8 cellular contexts compared by ENCODE assay signal in the genomic region with DNA sequence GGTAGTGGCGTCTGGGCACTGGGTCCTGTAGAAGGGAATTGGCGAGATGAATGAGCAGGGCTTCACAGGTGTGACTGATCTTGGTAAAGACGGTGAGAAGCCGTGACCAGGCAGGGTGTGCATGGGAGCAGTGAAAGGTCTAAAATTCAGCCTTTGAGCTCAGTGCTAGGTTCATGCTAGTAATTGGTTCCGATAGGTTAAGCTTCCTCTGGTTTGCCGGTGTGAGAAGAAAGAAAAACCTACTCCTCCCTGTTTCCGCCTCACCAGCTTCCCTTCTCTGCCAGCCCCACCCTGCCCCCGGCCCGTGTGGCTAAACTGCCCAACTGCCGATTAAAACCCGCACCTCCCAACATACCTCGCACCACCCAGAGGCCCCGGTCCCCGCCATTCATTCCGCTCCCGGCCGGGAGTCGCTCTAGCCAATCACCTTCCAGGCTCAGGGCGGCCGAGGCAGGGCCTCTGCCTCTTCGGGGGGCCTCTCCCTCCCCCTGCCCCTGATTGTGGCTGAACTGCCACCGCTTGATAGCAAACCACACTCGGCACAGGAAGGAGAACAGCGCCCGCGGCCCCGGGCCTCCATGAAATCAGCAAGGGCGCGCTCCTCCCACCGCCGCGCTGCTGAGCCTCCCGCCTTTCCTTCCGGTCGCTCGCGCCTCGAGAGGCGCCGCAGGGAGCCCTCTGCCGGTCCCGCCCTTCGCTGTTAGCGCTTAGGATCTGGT. TPM values are rescaled to one million over a fixed set of nuclear protein-coding genes. Genes with fewer than 3 reads are reported as not detected.
DNase-seq lines count a peak whose midpoint lies in the region; ATAC-seq and FAIRE-seq lines count a peak whose summit lies in the region.

No MANE protein-coding gene starts in this region.

- peak overlapping the region; percentile 22 for H3K4me3 ChIP-seq in endocrine pancreas (ENCODE audit: control insufficient read depth, insufficient read depth, low read length)

- ATAC-seq in GM21367 (IDR thresholded peaks at IDR 0.05; ENCODE audit: unreplicated experiment) = peak; percentile 58

- no peaks in the 10 kb centered on the region for H3K4me1 ChIP-seq in endocrine pancreas (ENCODE audit: control insufficient read depth, insufficient read depth, low read length)

- peak; percentile 75 for DNase-seq in COLO829 (ENCODE audit: low spot score)
- peak; percentile 82 for DNase-seq in HTR-8/SVneo (ENCODE audit: insufficient read length, low spot score)
- peak; percentile 100 for DNase-seq in NOMO-1 (lab: John Stamatoyannopoulos, UW; ENCODE audit: unreplicated experiment in 2 of 2)
- DNase-seq in activated CD8-positive, alpha-beta memory T cell treated with anti-CD3 and anti-CD28 coated beads for 48 hours (ENCODE audit: low read depth in 2 of 3, low spot score in 2 of 3) = peak; percentile 66 to 83 (median 82)
- DNase-seq in mesenteric fat pad (ENCODE audit: low spot score) = peak; percentile 94
- DNase-seq in stimulated activated CD8-positive, alpha-beta memory T cell treated with anti-CD3 and anti-CD28 coated beads, Interleukin-15, amount 100 ng/mL, for 24 hours (ENCODE audit: low read depth) = peak; percentile 63

- peak overlapping the region; percentile 71 for H3K9ac ChIP-seq in endocrine pancreas (ENCODE audit: control insufficient read depth, insufficient read depth, low read length)

- H3K36me3 ChIP-seq in endocrine pancreas (ENCODE audit: control insufficient read depth, insufficient read depth, low read length) = no peaks in the 10 kb centered on the region

- peaks cover 2% of the 10 kb centered on the region for H3K27me3 ChIP-seq in endocrine pancreas (ENCODE audit: control insufficient read depth, insufficient read depth, low read length)

- no peak for FAIRE-seq in HTR-8/SVneo (lab: Jason Lieb, UNC)

- H3K9me3 ChIP-seq in endocrine pancreas (ENCODE audit: control insufficient read depth, low read length) = no peaks in the 10 kb centered on the region

RNA-seq across cellular contexts. Expression of a gene that starts 7.3 kb away (rescaled TPM):
- total RNA-seq in mesenteric fat pad = 20.7 TPM

Comparison
In these comparisons a context has a peak if more than half of its experiments do, and no peak if none do; other contexts are left out.
1. Peak in every context shown above with its lines: DNase-seq, ATAC-seq and H3K4me3 ChIP-seq.